8 cellular contexts compared by ENCODE assay signal in the genomic region with DNA sequence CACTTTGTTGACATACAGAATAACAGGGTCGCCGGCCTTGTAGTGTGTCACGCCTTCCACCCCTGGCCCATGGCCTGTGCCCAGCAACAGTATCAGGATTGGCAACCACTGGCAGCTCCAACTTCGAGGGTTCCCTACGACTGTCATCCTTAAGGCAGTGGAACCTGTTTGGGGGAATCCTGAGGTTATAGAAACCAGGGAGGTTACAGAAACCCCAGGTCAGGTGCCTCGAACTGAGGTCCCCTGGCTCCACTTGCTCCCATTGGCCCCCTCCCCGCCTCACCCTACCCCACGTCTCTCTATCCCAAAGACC. TPM values are rescaled to one million over a fixed set of nuclear protein-coding genes. Genes with fewer than 3 reads are reported as not detected.
DNase-seq lines count a peak whose midpoint lies in the region; ATAC-seq, FAIRE-seq and TF ChIP-seq lines count a peak whose summit lies in the region.

No MANE protein-coding gene starts in this region.

- intact Hi-C loops in esophagus muscularis mucosa (cut with DNase I), result loop anchor here (2.0 kb wide), 1 partner anchor 18 kb away; a partner anchor contains a TSS
- intact Hi-C loops in pancreas (cut with DNase I), result no loop called here

- H3K27me3 ChIP-seq in CD8-positive, alpha-beta memory T cell (ENCODE audit: insufficient read depth, low read length, poor library complexity, severe bottlenecking), result no peaks in the 10 kb centered on the region
- H3K27me3 ChIP-seq in SJCRH30 (no peaks in the 10 kb centered on the region), esophagus muscularis mucosa (no peaks in the 10 kb centered on the region), pancreas (no peaks in the 10 kb centered on the region)

- no peak for DNase-seq in CD8-positive, alpha-beta memory T cell
- DNase-seq in SJCRH30, result no peak
- no peak for DNase-seq in esophagus muscularis mucosa (ENCODE audit: extremely low spot score)
- no peak for DNase-seq in pancreas
- DNase-seq in nucleus accumbens (lab: John Stamatoyannopoulos, UW), result no peak
- DNase-seq in stimulated activated CD4-positive, alpha-beta T cell treated with anti-CD3 and anti-CD28 coated beads, Interleukin-2, amount 100 ng/mL, for 48 hours, result no peak
- no peak for DNase-seq in GM19239 (ENCODE audit: insufficient read length, low spot score)

- peak overlapping the region; percentile 91 for H3K4me3 ChIP-seq in CD8-positive, alpha-beta memory T cell (ENCODE audit: low read length)
- peak overlapping the region; percentile 89 for H3K4me3 ChIP-seq in SJCRH30
- H3K4me3 ChIP-seq in esophagus muscularis mucosa, result peak overlapping the region; percentile 82 to 89 (median 84)
- H3K4me3 ChIP-seq in pancreas, result peak overlapping the region; percentile 59 to 99 (median 96)

- no peak for FAIRE-seq in pancreas (lab: Jason Lieb, UNC)
- FAIRE-seq in GM19239 (lab: Jason Lieb, UNC), result no peak

- H3K36me3 ChIP-seq in CD8-positive, alpha-beta memory T cell (ENCODE audit: insufficient read depth, low read length), result peaks cover 16% of the 10 kb centered on the region
- H3K36me3 ChIP-seq in SJCRH30 (peaks cover 11% of the 10 kb centered on the region), esophagus muscularis mucosa (peaks cover 16 to 36% (median 32%) of the 10 kb centered on the region in 4 donors), pancreas (peaks cover 0 to 6% (median 0%) of the 10 kb centered on the region in 3 donors)

- peak overlapping the region; percentile 83 to 96 (median 94) for H3K4me3 Mint-ChIP-seq in CD8-positive, alpha-beta memory T cell

- POLR2A ChIA-PET in CD8-positive, alpha-beta memory T cell (lab: Charles Lee), result interaction anchor here (0.6 to 3.2 kb wide), 8 partner anchors 18 to 80 kb away, joined by 3 to 43 read pairs (median 16); a partner anchor contains a TSS

- H3K9me3 Mint-ChIP-seq in CD8-positive, alpha-beta memory T cell, result peaks cover 0 to 3% (median 0%) of the 10 kb centered on the region in 5 donors

- peaks cover 32% of the 10 kb centered on the region for H3K4me1 ChIP-seq in CD8-positive, alpha-beta memory T cell (ENCODE audit: insufficient read depth, low read length)
- 0 out of 2 replicates have a peak, but pooled peaks cover 5% of the 10 kb centered on the region for H3K4me1 ChIP-seq in SJCRH30
- peaks cover 32 to 61% (median 45%) of the 10 kb centered on the region in 4 donors for H3K4me1 ChIP-seq in esophagus muscularis mucosa
- peaks cover 0 to 26% (median 4%) of the 10 kb centered on the region in 3 donors for H3K4me1 ChIP-seq in pancreas

- H3K27ac Mint-ChIP-seq in CD8-positive, alpha-beta memory T cell, result peak overlapping the region; percentile 96 to 100 (median 99)

- peaks cover 0 to 1% of the 10 kb centered on the region in 2 donors for H3K27me3 Mint-ChIP-seq in CD8-positive, alpha-beta memory T cell

- ATAC-seq in pancreas (no peak), esophagus mucosa (no peak)

- 48% methylated on average over 6 of the region's 8 CpGs for WGBS in esophagus muscularis mucosa
- WGBS in pancreas, 2 donors, result 15 to 23% methylated on average over 8 of the region's 8 CpGs

- peaks cover 37 to 74% (median 56%) of the 10 kb centered on the region in 3 donors for H3K4me1 Mint-ChIP-seq in CD8-positive, alpha-beta memory T cell

- peak overlapping the region; percentile 100 for H3K27ac ChIP-seq in CD8-positive, alpha-beta memory T cell (ENCODE audit: low read depth, low read length)
- H3K27ac ChIP-seq in SJCRH30 (peak overlapping the region; percentile 99), esophagus muscularis mucosa (replicated peaks in 1 of 4) (peak overlapping the region; percentile 95 to 98 (median 96)), pancreas (peak overlapping the region; percentile 94 to 100 (median 99))

- TF ChIP-seq EP300 in esophagus muscularis mucosa (IDR thresholded peaks at IDR 0.05), result no peak

- no peak for TF ChIP-seq POLR2A in esophagus muscularis mucosa (IDR thresholded peaks at IDR 0.05; ENCODE audit: low read depth)

- TF ChIP-seq CTCF in esophagus muscularis mucosa (IDR thresholded peaks at IDR 0.05) (no peak), pancreas (IDR thresholded peaks at IDR 0.05) (no peak)

- no peaks in the 10 kb centered on the region for H3K9me3 ChIP-seq in CD8-positive, alpha-beta memory T cell (ENCODE audit: low read length)
- H3K9me3 ChIP-seq in SJCRH30 (replicated peaks) (no peaks in the 10 kb centered on the region), esophagus muscularis mucosa (no peaks in the 10 kb centered on the region), pancreas (no peaks in the 10 kb centered on the region)

- peaks cover 9 to 63% (median 12%) of the 10 kb centered on the region in 3 donors for H3K36me3 Mint-ChIP-seq in CD8-positive, alpha-beta memory T cell

- CTCF ChIA-PET in CD8-positive, alpha-beta memory T cell (lab: Charles Lee), result interaction anchor here (1.0 to 2.2 kb wide), 11 partner anchors 10 to 139 kb away, joined by 3 to 22 read pairs (median 5); a partner anchor contains a TSS

RNA-seq across cellular contexts. Expression of a gene that starts 0.4 kb away (rescaled TPM):
- total RNA-seq in CD8-positive, alpha-beta memory T cell, result 10 to 100 TPM; 31.3 to 34.0 TPM
- 30.0 TPM for polyA plus RNA-seq in CD8-positive, alpha-beta memory T cell
- total RNA-seq in SJCRH30 (2014; rRNA removed; shearing (Covaris generic)), result 32.6 and 35.7 TPM in 2 replicates
- 10 to 100 TPM; 27.0 to 44.6 (median 43.8) TPM for total RNA-seq in esophagus muscularis mucosa
- total RNA-seq in pancreas, result 10 to 100 TPM; 29.2 to 46.8 (median 38.4) TPM
- polyA plus RNA-seq in pancreas, result 10 to 100 TPM; 20.5 to 34.4 TPM
- total RNA-seq in esophagus mucosa, result 30.3 TPM

RNA-seq across cellular contexts. Expression of a gene that starts 6.2 kb away (rescaled TPM):
- 100 to 1,000 TPM; 164 to 172 TPM for total RNA-seq in CD8-positive, alpha-beta memory T cell
- polyA plus RNA-seq in CD8-positive, alpha-beta memory T cell, result 20.9 TPM
- total RNA-seq in SJCRH30 (2014; rRNA removed; shearing (Covaris generic)), result 56.0 and 60.0 TPM in 2 replicates
- total RNA-seq in esophagus muscularis mucosa (10 to 100 TPM; 12.9 to 41.6 (median 25.2) TPM), pancreas (10 to 100 TPM; 24.6 to 62.0 (median 31.0) TPM), esophagus mucosa (44.6 TPM)
- polyA plus RNA-seq in pancreas, result 10 to 100 TPM; 21.3 to 29.4 TPM

RNA-seq across cellular contexts. Expression of a gene that starts 10.7 kb away (rescaled TPM):
- under 1 TPM; 0.26 to 0.44 TPM for total RNA-seq in CD8-positive, alpha-beta memory T cell
- 1.2 TPM for polyA plus RNA-seq in CD8-positive, alpha-beta memory T cell
- 0.13 and 0.18 TPM in 2 replicates for total RNA-seq in SJCRH30 (2014; rRNA removed; shearing (Covaris generic))
- total RNA-seq in esophagus muscularis mucosa (under 1 TPM in 2 of 4 donors, not detected in 2; 0.57 to 0.58 TPM), pancreas (under 1 TPM in 5 of 6 donors, not detected in 1; 0.16 to 0.66 (median 0.40) TPM), esophagus mucosa (not detected)
- under 1 TPM; 0.14 to 0.46 TPM for polyA plus RNA-seq in pancreas

RNA-seq across cellular contexts. Expression of a gene that starts 18.5 kb away (rescaled TPM):
- 10 to 100 TPM; 86.4 to 87.6 TPM for total RNA-seq in CD8-positive, alpha-beta memory T cell
- polyA plus RNA-seq in CD8-positive, alpha-beta memory T cell, result 159 TPM
- total RNA-seq in SJCRH30 (2014; rRNA removed; shearing (Covaris generic)), result 21.5 and 29.1 TPM in 2 replicates
- total RNA-seq in esophagus muscularis mucosa (100 to 1,000 TPM in 2 of 4 donors, 10 to 100 TPM in 2; 75.4 to 135 (median 94.9) TPM), pancreas (10 to 100 TPM; 16.3 to 31.2 (median 22.4) TPM), esophagus mucosa (49.0 TPM)
- polyA plus RNA-seq in pancreas, result 10 to 100 TPM; 35.4 to 79.9 TPM

RNA-seq across cellular contexts. Expression of a gene that starts 21.0 kb away (rescaled TPM):
- 10 to 100 TPM; 15.5 to 16.2 TPM for total RNA-seq in CD8-positive, alpha-beta memory T cell
- polyA plus RNA-seq in CD8-positive, alpha-beta memory T cell, result 25.8 TPM
- 16.9 and 27.7 TPM in 2 replicates for total RNA-seq in SJCRH30 (2014; rRNA removed; shearing (Covaris generic))
- total RNA-seq in esophagus muscularis mucosa (10 to 100 TPM; 11.1 to 17.5 (median 14.4) TPM), pancreas (10 to 100 TPM in 2 of 6 donors, 1 to 10 TPM in 4; 7.8 to 11.9 (median 9.3) TPM), esophagus mucosa (9.5 TPM)
- polyA plus RNA-seq in pancreas, result 10 to 100 TPM; 20.4 to 31.7 TPM
